In genomic region chr5:58937031-58937681, GRCh38 we compare ENCODE assay signal across 18 cellular contexts.
DNase-seq lines count a peak whose midpoint lies in the region; TF ChIP-seq lines count a peak whose summit lies in the region.
"Had no signal": no experiment of that assay in that cellular context is flagged by ENCODE, and none has a peak within 500 bp of the region (broad histone marks: within the 10 kb centered on the region; RNA-seq: fewer than 3 reads in every experiment).

No MANE protein-coding gene starts in this region.

- H3K27ac ChIP-seq in coronary artery, result no peak overlapping the region
- H3K27ac ChIP-seq: PC-9 had no signal

- no peak for TF ChIP-seq CTCF in coronary artery (IDR thresholded peaks at IDR 0.05)

- H3K9me3 ChIP-seq in ES-I3 (ENCODE audit: control insufficient read depth, insufficient read depth, low read length) (no peaks in the 10 kb centered on the region; the same call in 1 of the 2 replicates), iPS-15b (ENCODE audit: control insufficient read depth, insufficient read depth, low read length) (no peaks in the 10 kb centered on the region)

- H3K36me3 ChIP-seq in ES-I3 (ENCODE audit: insufficient read depth, low read length) (no peaks in the 10 kb centered on the region), iPS-15b (ENCODE audit: control insufficient read depth, insufficient read depth, low read length) (no peaks in the 10 kb centered on the region)

- no peaks in the 10 kb centered on the region for H3K27me3 ChIP-seq in iPS-15b (ENCODE audit: control insufficient read depth, insufficient read depth, low read length)

- peak overlapping the region; percentile 67 for H3K4me3 ChIP-seq in iPS-15b (ENCODE audit: low read depth, low read length)
- no peak overlapping the region for H3K4me3 ChIP-seq in coronary artery
- H3K4me3 ChIP-seq: PC-9 had no signal

- DNase-seq in NCI-H146 (lab: John Stamatoyannopoulos, UW), result peak; percentile 68
- peak; percentile 89 for DNase-seq in RPMI7951 (ENCODE audit: low read depth)
- no peak for DNase-seq in stimulated activated CD4-positive, alpha-beta T cell treated with anti-CD3 and anti-CD28 coated beads, Interleukin-4, amount 100 ng/mL, for 24 hours
- no peak for DNase-seq in coronary artery (ENCODE audit: low spot score)
- no peak for DNase-seq in NCI-H2081 treated with DMSO at 0.1 percent for 48 hours (lab: John Stamatoyannopoulos, UW)
- DNase-seq: ACHN; CD4-positive, CD25-positive, alpha-beta regulatory T cell; DMS79 treated with DMSO at 0.1 percent for 48 hours; GF-D8; GOT3; KBM-7; NCI-H1092 treated with DMSO at 0.1 percent for 48 hours; NCI-H2029; NCI-H524 treated with DMSO at 0.1 percent for 48 hours; PC-9; SHP77 had no signal

- H3K9ac ChIP-seq in ES-I3 (ENCODE audit: low read depth, low read length), result peak overlapping the region; percentile 82; the same call in 1 of the 2 replicates
- peak overlapping the region; percentile 39 for H3K9ac ChIP-seq in iPS-15b (ENCODE audit: low read depth, low read length)

- H3K4me1 ChIP-seq in ES-I3 (ENCODE audit: insufficient read depth, low read length), result peaks cover 16% of the 10 kb centered on the region; the same call in 1 of the 2 replicates
- H3K4me1 ChIP-seq in iPS-15b (ENCODE audit: control insufficient read depth, insufficient read depth, low read length), result peaks cover 4% of the 10 kb centered on the region

Comparison
In these comparisons a context has a peak if more than half of its experiments do, and no peak if none do; other contexts are left out.
1. DNase-seq: peak in NCI-H146 (single experiment) and RPMI7951 (single experiment); none in stimulated activated CD4-positive, alpha-beta T cell treated with anti-CD3 and anti-CD28 coated beads, Interleukin-4, amount 100 ng/mL, for 24 hours (single experiment), coronary artery (single experiment) and NCI-H2081 treated with DMSO at 0.1 percent for 48 hours (single experiment).